Comparison of ENCODE assay signal across 30 cellular contexts in the genomic region with DNA sequence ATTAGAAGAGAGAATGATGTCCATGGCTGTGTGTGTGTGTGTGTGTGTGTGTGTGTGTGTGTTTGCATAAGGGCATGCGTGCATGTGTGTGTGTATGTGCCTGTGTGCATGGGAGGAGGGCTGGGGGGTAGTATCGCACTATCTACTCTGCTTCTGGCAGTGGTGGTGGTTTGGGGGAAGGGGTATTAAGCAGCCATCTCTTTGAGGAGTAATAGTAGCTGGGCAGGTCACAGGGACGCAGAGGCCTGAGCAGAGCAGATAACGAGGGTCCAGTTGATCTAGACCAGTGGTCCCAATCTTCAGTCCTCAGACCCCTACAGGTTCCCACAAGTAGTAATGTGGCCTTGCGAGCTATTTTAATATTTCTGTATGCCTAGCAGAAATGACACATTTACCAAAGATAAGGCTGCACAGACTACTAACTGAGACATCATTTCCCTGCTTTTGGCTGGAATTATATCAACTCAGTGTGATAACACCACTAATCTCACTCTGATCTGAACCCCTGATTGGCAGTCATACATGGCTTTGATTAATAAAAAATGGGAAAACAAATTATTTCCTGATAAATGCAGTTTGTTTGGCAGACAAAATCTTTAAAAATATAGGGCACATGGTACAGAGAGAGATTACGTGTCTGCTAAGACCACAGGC.
"Had no signal": no experiment of that assay in that cellular context is flagged by ENCODE, and none has a peak within 500 bp of the region (broad histone marks: within the 10 kb centered on the region; RNA-seq: fewer than 3 reads in every experiment).

No MANE protein-coding gene starts in this region.

- H3K9me3 Mint-ChIP-seq: activated CD4-positive, alpha-beta memory T cell treated with anti-CD3 and anti-CD28 coated beads for 36 hours; activated CD4-positive, alpha-beta T cell treated with anti-CD3 and anti-CD28 coated beads, Interleukin-2, amount 10 ng/mL, durations not matched to agents 24 days and 14 days; activated naive CD4-positive, alpha-beta T cell treated with anti-CD3 and anti-CD28 coated beads, Interleukin-2, amount 10 ng/mL, durations not matched to agents 7 days and 5 days; activated naive CD4-positive, alpha-beta T cell treated with anti-CD3 and anti-CD28 coated beads, Interleukin-2, amount 50 U/mL, for 72 hours; activated naive CD8-positive, alpha-beta T cell treated with anti-CD3 and anti-CD28 coated beads, Interleukin-2, amount 10 ng/mL, durations not matched to agents 7 days and 5 days; activated T-cell treated with anti-CD3 and anti-CD28 coated beads, Interleukin-2, amount 50 U/mL, for 24 hours; activated T-cell treated with anti-CD3 and anti-CD28 coated beads, Interleukin-2, amount 50 U/mL, for 72 hours; effector memory CD8-positive, alpha-beta T cell; T-helper 2 cell treated with Interferon-gamma antibody and Interleukin-4, amounts not matched to agents 5 μg/mL and 100 μg/mL, for 36 hours had no signal

- H3K4me1 ChIP-seq: ascending aorta, foreskin keratinocyte, gastrocnemius medialis, heart left ventricle had no signal

- H3K36me3 ChIP-seq: ascending aorta, brain microvascular endothelial cell, esophagus muscularis mucosa, gastrocnemius medialis, heart left ventricle had no signal

- H3K9me3 ChIP-seq: ascending aorta, esophagus muscularis mucosa, gastrocnemius medialis, heart left ventricle had no signal

- H3K36me3 Mint-ChIP-seq: activated CD4-positive, alpha-beta memory T cell treated with anti-CD3 and anti-CD28 coated beads for 36 hours; activated naive CD4-positive, alpha-beta T cell treated with anti-CD3 and anti-CD28 coated beads, Interleukin-2, amount 10 ng/mL, durations not matched to agents 7 days and 5 days; activated naive CD4-positive, alpha-beta T cell treated with anti-CD3 and anti-CD28 coated beads, Interleukin-2, amount 50 U/mL, for 72 hours; activated naive CD8-positive, alpha-beta T cell treated with anti-CD3 and anti-CD28 coated beads, Interleukin-2, amount 10 ng/mL, durations not matched to agents 7 days and 5 days had no signal

- DNase-seq: activated CD4-positive, alpha-beta memory T cell treated with anti-CD3 and anti-CD28 coated beads for 36 hours; activated CD4-positive, alpha-beta T cell treated with anti-CD3 and anti-CD28 coated beads for 36 hours; activated CD4-positive, alpha-beta T cell treated with anti-CD3 and anti-CD28 coated beads, Interleukin-2, amount 10 ng/mL, durations not matched to agents 24 days and 14 days; activated CD4-positive, CD25-positive, alpha-beta regulatory T cell; activated CD4-positive, CD25-positive, alpha-beta regulatory T cell treated with anti-CD3 and anti-CD28 coated beads, Interleukin-2, amount 50 U/mL, for 72 hours; activated CD8-positive, alpha-beta memory T cell treated with anti-CD3 and anti-CD28 coated beads, Interleukin-2, amount 50 U/mL, for 48 hours; activated gamma-delta T cell; activated naive CD4-positive, alpha-beta T cell; activated naive CD4-positive, alpha-beta T cell treated with anti-CD3 and anti-CD28 coated beads, Interleukin-2, amount 10 ng/mL, durations not matched to agents 7 days and 5 days; activated naive CD8-positive, alpha-beta T cell treated with anti-CD3 and anti-CD28 coated beads, Interleukin-2, amount 10 ng/mL, durations not matched to agents 7 days and 5 days; activated T-cell treated with anti-CD3 and anti-CD28 coated beads for 4 hours; activated T-cell treated with anti-CD3 and anti-CD28 coated beads, Interleukin-2, amount 50 U/mL, for 24 hours; activated T-cell treated with anti-CD3 and anti-CD28 coated beads, Interleukin-2, amount 50 U/mL, for 72 hours; brain microvascular endothelial cell; caudate nucleus; cortex of kidney; dermis blood vessel endothelial cell; effector CD4-positive, alpha-beta T cell; effector memory CD8-positive, alpha-beta T cell; erythroblast; foreskin keratinocyte; gastrocnemius medialis; glutamatergic neuron; heart left ventricle; T-helper 1 cell; T-helper 17 cell had no signal

- H3K27me3 ChIP-seq: ascending aorta, brain microvascular endothelial cell, esophagus muscularis mucosa, foreskin keratinocyte, gastrocnemius medialis had no signal

- ATAC-seq: activated CD4-positive, alpha-beta T cell treated with anti-CD3 and anti-CD28 coated beads for 36 hours; activated naive CD4-positive, alpha-beta T cell treated with anti-CD3 and anti-CD28 coated beads, Interleukin-2, amount 50 U/mL, for 72 hours; activated T-cell treated with anti-CD3 and anti-CD28 coated beads, Interleukin-2, amount 50 U/mL, for 72 hours; effector memory CD8-positive, alpha-beta T cell; foreskin keratinocyte; gastrocnemius medialis; heart left ventricle; T-helper 17 cell had no signal

- H3K4me1 Mint-ChIP-seq: activated CD4-positive, alpha-beta T cell treated with anti-CD3 and anti-CD28 coated beads for 36 hours; activated CD4-positive, alpha-beta T cell treated with anti-CD3 and anti-CD28 coated beads, Interleukin-2, amount 10 ng/mL, durations not matched to agents 24 days and 14 days; activated naive CD4-positive, alpha-beta T cell treated with anti-CD3 and anti-CD28 coated beads, Interleukin-2, amount 10 ng/mL, durations not matched to agents 7 days and 5 days; activated naive CD8-positive, alpha-beta T cell treated with anti-CD3 and anti-CD28 coated beads, Interleukin-2, amount 10 ng/mL, durations not matched to agents 7 days and 5 days had no signal

- H3K27me3 Mint-ChIP-seq: activated CD4-positive, alpha-beta T cell treated with anti-CD3 and anti-CD28 coated beads, Interleukin-2, amount 10 ng/mL, durations not matched to agents 24 days and 14 days had no signal

- H3K4me3 ChIP-seq: ascending aorta, esophagus muscularis mucosa, gastrocnemius medialis, heart left ventricle had no signal

- H3K4me3 Mint-ChIP-seq: activated CD4-positive, alpha-beta memory T cell treated with anti-CD3 and anti-CD28 coated beads for 36 hours; activated CD4-positive, alpha-beta T cell treated with anti-CD3 and anti-CD28 coated beads for 36 hours; activated CD4-positive, alpha-beta T cell treated with anti-CD3 and anti-CD28 coated beads, Interleukin-2, amount 10 ng/mL, durations not matched to agents 24 days and 14 days; activated naive CD4-positive, alpha-beta T cell treated with anti-CD3 and anti-CD28 coated beads, Interleukin-2, amount 10 ng/mL, durations not matched to agents 7 days and 5 days; activated naive CD8-positive, alpha-beta T cell treated with anti-CD3 and anti-CD28 coated beads, Interleukin-2, amount 10 ng/mL, durations not matched to agents 7 days and 5 days; activated T-cell treated with anti-CD3 and anti-CD28 coated beads, Interleukin-2, amount 50 U/mL, for 24 hours; activated T-cell treated with anti-CD3 and anti-CD28 coated beads, Interleukin-2, amount 50 U/mL, for 72 hours; effector memory CD8-positive, alpha-beta T cell; T-helper 17 cell; T-helper 2 cell treated with Interferon-gamma antibody and Interleukin-4, amounts not matched to agents 5 μg/mL and 100 μg/mL, for 36 hours had no signal

- H3K27ac Mint-ChIP-seq: activated CD4-positive, alpha-beta memory T cell treated with anti-CD3 and anti-CD28 coated beads for 36 hours; activated CD4-positive, alpha-beta T cell treated with anti-CD3 and anti-CD28 coated beads for 36 hours; activated CD4-positive, alpha-beta T cell treated with anti-CD3 and anti-CD28 coated beads, Interleukin-2, amount 10 ng/mL, durations not matched to agents 24 days and 14 days; activated naive CD4-positive, alpha-beta T cell treated with anti-CD3 and anti-CD28 coated beads, Interleukin-2, amount 10 ng/mL, durations not matched to agents 7 days and 5 days; activated naive CD4-positive, alpha-beta T cell treated with anti-CD3 and anti-CD28 coated beads, Interleukin-2, amount 50 U/mL, for 72 hours; activated naive CD8-positive, alpha-beta T cell treated with anti-CD3 and anti-CD28 coated beads, Interleukin-2, amount 10 ng/mL, durations not matched to agents 7 days and 5 days; activated T-cell treated with anti-CD3 and anti-CD28 coated beads, Interleukin-2, amount 50 U/mL, for 24 hours; activated T-cell treated with anti-CD3 and anti-CD28 coated beads, Interleukin-2, amount 50 U/mL, for 72 hours; effector memory CD8-positive, alpha-beta T cell; T-helper 17 cell; T-helper 2 cell treated with Interferon-gamma antibody and Interleukin-4, amounts not matched to agents 5 μg/mL and 100 μg/mL, for 36 hours had no signal

- H3K27ac ChIP-seq: ascending aorta, brain microvascular endothelial cell, esophagus muscularis mucosa, foreskin keratinocyte, gastrocnemius medialis, heart left ventricle had no signal
